6 cellular contexts compared by ENCODE assay signal in genomic region chr16:3458852-3459361, GRCh38. TPM values are rescaled to one million over a fixed set of nuclear protein-coding genes. Genes with fewer than 3 reads are reported as not detected.
DNase-seq lines count a peak whose midpoint lies in the region; ATAC-seq, FAIRE-seq and TF ChIP-seq lines count a peak whose summit lies in the region.

No MANE protein-coding gene starts in this region.

- peak in 1 of 2 experiments; percentile 56; a peak in 3 of 6 replicates for ATAC-seq in A549
- ATAC-seq in natural killer cell treated with Interleukin-12 subunit alpha and Interleukin-12 subunit beta and Interleukin-15 and Interleukin-18, amount 100 ng/mL, for 72 hours = no peak
- no peak for ATAC-seq in GM21528 (IDR thresholded peaks at IDR 0.05; ENCODE audit: low FRiP score, unreplicated experiment)

- no peaks in the 10 kb centered on the region for H3K27me3 Mint-ChIP-seq in MCF 10A (ENCODE audit: insufficient read depth, unreplicated experiment)
- H3K27me3 Mint-ChIP-seq in natural killer cell treated with Interleukin-12 subunit alpha and Interleukin-12 subunit beta and Interleukin-15 and Interleukin-18, amount 100 ng/mL, for 72 hours = no peaks in the 10 kb centered on the region

- peak overlapping the region; percentile 72 for H3K27ac Mint-ChIP-seq in MCF 10A (ENCODE audit: low read depth, unreplicated experiment)
- H3K27ac Mint-ChIP-seq in natural killer cell treated with Interleukin-12 subunit alpha and Interleukin-12 subunit beta and Interleukin-15 and Interleukin-18, amount 100 ng/mL, for 72 hours = peak overlapping the region; percentile 91 to 93

- POLR2A ChIA-PET in A549 (lab: Yijun Ruan, JAX) (no interaction called here), MCF 10A (lab: Yijun Ruan, JAX) (interaction anchor here (0.7 to 2.5 kb wide), 5 partner anchors 11 to 175 kb away, joined by 3 to 12 read pairs (median 6); partner anchors contain the start of genes NAA60, ZNF174, ZNF597 and ZSCAN32)

- H3K4me2 ChIP-seq in A549 = peak overlapping the region; percentile 99

- H3K4me3 ChIP-seq in A549 (peak overlapping the region; percentile 100), HFF-Myc (replicated peaks; ENCODE audit: low read depth, low read length) (peak overlapping the region; percentile 77)

- 4% methylated on average over 10 of the region's 10 CpGs for WGBS in A549 (ENCODE audit: missing lambda C conversion rate)

- H3K27ac ChIP-seq in A549 = peak overlapping the region; percentile 99

- DNase-seq in A549 (ENCODE audit: low read depth in 1 of 2, low spot score in 1 of 2) = peak; percentile 56 to 81
- DNase-seq in HFF-Myc (ENCODE audit: extremely low read depth, low read depth) = no peak
- DNase-seq in MCF 10A (ENCODE audit: unreplicated experiment) = no peak
- no peak for DNase-seq in natural killer cell treated with Interleukin-12 subunit alpha and Interleukin-12 subunit beta and Interleukin-15 and Interleukin-18, amount 100 ng/mL, for 72 hours (ENCODE audit: low spot score)
- DNase-seq in NCI-H1105 treated with DMSO at 0.1 percent for 48 hours (lab: John Stamatoyannopoulos, UW) = no peak

- TF ChIP-seq POLR2A in A549 (IDR thresholded peaks at IDR 0.05; ENCODE audit: low read length) = no peak

- peaks cover 31% of the 10 kb centered on the region for H3K4me1 Mint-ChIP-seq in MCF 10A (ENCODE audit: insufficient read depth, unreplicated experiment)
- peaks cover 46 to 47% of the 10 kb centered on the region in 2 donors for H3K4me1 Mint-ChIP-seq in natural killer cell treated with Interleukin-12 subunit alpha and Interleukin-12 subunit beta and Interleukin-15 and Interleukin-18, amount 100 ng/mL, for 72 hours (ENCODE audit: low read depth in 2 of 2)

- no peak for TF ChIP-seq EP300 in A549 (IDR thresholded peaks at IDR 0.05)

- TF ChIP-seq CTCF in A549 (IDR thresholded peaks at IDR 0.05) (no peak), HFF-Myc (IDR thresholded peaks at IDR 0.05; ENCODE audit: low read depth, low read length, missing control alignments) (no peak), MCF 10A (IDR thresholded peaks at IDR 0.05; ENCODE audit: unreplicated experiment) (no peak)

- no peaks in the 10 kb centered on the region for H3K9me3 ChIP-seq in A549

- H3K4me3 Mint-ChIP-seq in MCF 10A (ENCODE audit: unreplicated experiment) = peak overlapping the region; percentile 84
- H3K4me3 Mint-ChIP-seq in natural killer cell treated with Interleukin-12 subunit alpha and Interleukin-12 subunit beta and Interleukin-15 and Interleukin-18, amount 100 ng/mL, for 72 hours = peak overlapping the region; percentile 87

- no peak for FAIRE-seq in A549 (lab: Jason Lieb, UNC)

- H3K4me1 ChIP-seq in A549 = peaks cover 33% of the 10 kb centered on the region

- TF ChIP-seq RAD21 in A549 (conservative IDR thresholded peaks at IDR 0.05 in 1 of 2, IDR thresholded peaks at IDR 0.05 in 1 of 2) = no peak

- intact Hi-C loops in MCF 10A (cut with micrococcal nuclease) = loop anchor here (2.0 to 5.0 kb wide), 2 partner anchors 58 to 197 kb away; partner anchors contain the start of genes ZNF174 and ZSCAN32

- no TSS peak for BruUV-seq in MCF 10A (replicated peaks; lab: Mats Ljungman, UMichigan)

- CTCF ChIA-PET in A549 (lab: Yijun Ruan, JAX) = no interaction called here
- CTCF ChIA-PET in MCF 10A (lab: Yijun Ruan, JAX) = no interaction called here

- peaks cover 17% of the 10 kb centered on the region for H3K36me3 Mint-ChIP-seq in MCF 10A (ENCODE audit: insufficient read depth, unreplicated experiment)
- H3K36me3 Mint-ChIP-seq in natural killer cell treated with Interleukin-12 subunit alpha and Interleukin-12 subunit beta and Interleukin-15 and Interleukin-18, amount 100 ng/mL, for 72 hours = no peaks in the 10 kb centered on the region

- H3K9me3 Mint-ChIP-seq in MCF 10A (ENCODE audit: unreplicated experiment) = no peaks in the 10 kb centered on the region
- H3K9me3 Mint-ChIP-seq in natural killer cell treated with Interleukin-12 subunit alpha and Interleukin-12 subunit beta and Interleukin-15 and Interleukin-18, amount 100 ng/mL, for 72 hours = no peaks in the 10 kb centered on the region

TF ChIP-seq in A549, 52 proteins besides CTCF, POLR2A, EP300 and RAD21:
- TF ChIP-seq CHD2 (IDR thresholded peaks at IDR 0.05; ENCODE audit: low read length, partially characterized antibody) (no peak), CBX2 (IDR thresholded peaks at IDR 0.05; ENCODE audit: borderline replicate concordance, low read depth) (no peak), USF2 (IDR thresholded peaks at IDR 0.05) (peak; percentile 68)

RNA-seq across cellular contexts. Expression of gene NAA60, which starts 15.4 kb away (rescaled TPM):
- polyA plus RNA-seq in A549 (2011; rRNA removed) (34.8 and 41.6 TPM in 2 replicates), A549 (2017; fragmentation: RNase III; extraction: RNeasy Plus Mini Kit Qiagen cat#74134 plus additional on column Dnase treatment) (42.5 to 45.3 TPM (median 43.9 TPM) in 3 replicates)
- polyA plus RNA-seq in A549 (2012; cell fraction: cytosol; rRNA removed) = 24.3 and 40.9 TPM in 2 replicates
- polyA plus RNA-seq in A549 (2012; cell fraction: nucleus; rRNA removed) = 66.5 and 76.7 TPM in 2 replicates
- polyA minus RNA-seq in A549 (2011; rRNA and poly(A)+ RNA removed) = 21.4 and 25.6 TPM in 2 replicates
- total RNA-seq in MCF 10A (2022) = 38.6 and 40.8 TPM in 2 replicates
- 10 to 100 TPM; 59.0 to 60.0 TPM for total RNA-seq in natural killer cell treated with Interleukin-12 subunit alpha and Interleukin-12 subunit beta and Interleukin-15 and Interleukin-18, amount 100 ng/mL, for 72 hours

RNA-seq across cellular contexts. Expression of gene ZNF597, which starts 15.6 kb away (rescaled TPM):
- polyA plus RNA-seq in A549 (2011; rRNA removed) = 1.9 TPM in 2 replicates
- 0.37 and 0.45 TPM in 2 replicates for polyA plus RNA-seq in A549 (2012; cell fraction: cytosol; rRNA removed)
- 0.32 and 0.37 TPM in 2 replicates for polyA plus RNA-seq in A549 (2012; cell fraction: nucleus; rRNA removed)
- polyA plus RNA-seq in A549 (2017; fragmentation: RNase III; extraction: RNeasy Plus Mini Kit Qiagen cat#74134 plus additional on column Dnase treatment) = 0.92 to 1.1 TPM (median 0.96 TPM) in 3 replicates
- polyA minus RNA-seq in A549 (2011; rRNA and poly(A)+ RNA removed) = 1.4 and 1.5 TPM in 2 replicates
- total RNA-seq in MCF 10A (2022) = 2.3 and 2.5 TPM in 2 replicates
- 1 to 10 TPM; 2.7 to 2.9 TPM for total RNA-seq in natural killer cell treated with Interleukin-12 subunit alpha and Interleukin-12 subunit beta and Interleukin-15 and Interleukin-18, amount 100 ng/mL, for 72 hours

RNA-seq across cellular contexts. Expression of gene C16orf90, which starts 36.4 kb away (rescaled TPM):
- polyA plus RNA-seq in A549 (2011; rRNA removed) = not detected in 2 replicates
- polyA plus RNA-seq in A549 (2012; cell fraction: cytosol; rRNA removed) = not detected in 2 replicates
- polyA plus RNA-seq in A549 (2012; cell fraction: nucleus; rRNA removed) = not detected in 2 replicates
- not detected in 3 replicates for polyA plus RNA-seq in A549 (2017; fragmentation: RNase III; extraction: RNeasy Plus Mini Kit Qiagen cat#74134 plus additional on column Dnase treatment)
- polyA minus RNA-seq in A549 (2011; rRNA and poly(A)+ RNA removed) = not detected in 2 replicates
- not detected in 2 replicates for total RNA-seq in MCF 10A (2022)
- total RNA-seq in natural killer cell treated with Interleukin-12 subunit alpha and Interleukin-12 subunit beta and Interleukin-15 and Interleukin-18, amount 100 ng/mL, for 72 hours = not detected

RNA-seq across cellular contexts. Expression of gene CLUAP1, which starts 41.9 kb away (rescaled TPM):
- polyA plus RNA-seq in A549 (2011; rRNA removed) (23.6 and 35.0 TPM in 2 replicates), A549 (2017; fragmentation: RNase III; extraction: RNeasy Plus Mini Kit Qiagen cat#74134 plus additional on column Dnase treatment) (19.1 to 20.8 TPM (median 20.6 TPM) in 3 replicates)
- 5.8 and 9.1 TPM in 2 replicates for polyA plus RNA-seq in A549 (2012; cell fraction: cytosol; rRNA removed)
- polyA plus RNA-seq in A549 (2012; cell fraction: nucleus; rRNA removed) = 3.3 and 6.2 TPM in 2 replicates
- 13.2 and 14.5 TPM in 2 replicates for polyA minus RNA-seq in A549 (2011; rRNA and poly(A)+ RNA removed)
- 29.5 and 33.1 TPM in 2 replicates for total RNA-seq in MCF 10A (2022)
- total RNA-seq in natural killer cell treated with Interleukin-12 subunit alpha and Interleukin-12 subunit beta and Interleukin-15 and Interleukin-18, amount 100 ng/mL, for 72 hours = 10 to 100 TPM in 1 of 2 donors, 1 to 10 TPM in 1; 4.3 to 10.8 TPM

RNA-seq across cellular contexts. Expression of gene ZNF174, which starts 57.9 kb away (rescaled TPM):
- 15.8 and 16.4 TPM in 2 replicates for polyA plus RNA-seq in A549 (2011; rRNA removed)
- polyA plus RNA-seq in A549 (2012; cell fraction: cytosol; rRNA removed) = 10.6 and 12.8 TPM in 2 replicates
- polyA plus RNA-seq in A549 (2012; cell fraction: nucleus; rRNA removed) = 9.0 and 10.7 TPM in 2 replicates
- 9.1 to 10.4 TPM (median 9.5 TPM) in 3 replicates for polyA plus RNA-seq in A549 (2017; fragmentation: RNase III; extraction: RNeasy Plus Mini Kit Qiagen cat#74134 plus additional on column Dnase treatment)
- polyA minus RNA-seq in A549 (2011; rRNA and poly(A)+ RNA removed) = 9.8 and 11.7 TPM in 2 replicates
- 7.5 and 8.9 TPM in 2 replicates for total RNA-seq in MCF 10A (2022)
- 10 to 100 TPM in 1 of 2 donors, 1 to 10 TPM in 1; 9.2 to 10.2 TPM for total RNA-seq in natural killer cell treated with Interleukin-12 subunit alpha and Interleukin-12 subunit beta and Interleukin-15 and Interleukin-18, amount 100 ng/mL, for 72 hours

Comparison
In these comparisons a context has a peak if more than half of its experiments do, and no peak if none do; other contexts are left out.
1. DNase-seq: peak in A549 (2 of 2); none in HFF-Myc (single experiment), MCF 10A (single experiment), natural killer cell treated with Interleukin-12 subunit alpha and Interleukin-12 subunit beta and Interleukin-15 and Interleukin-18, amount 100 ng/mL, for 72 hours (single experiment) and NCI-H1105 treated with DMSO at 0.1 percent for 48 hours (single experiment).